8 cellular contexts compared by ENCODE assay signal in the genomic region with DNA sequence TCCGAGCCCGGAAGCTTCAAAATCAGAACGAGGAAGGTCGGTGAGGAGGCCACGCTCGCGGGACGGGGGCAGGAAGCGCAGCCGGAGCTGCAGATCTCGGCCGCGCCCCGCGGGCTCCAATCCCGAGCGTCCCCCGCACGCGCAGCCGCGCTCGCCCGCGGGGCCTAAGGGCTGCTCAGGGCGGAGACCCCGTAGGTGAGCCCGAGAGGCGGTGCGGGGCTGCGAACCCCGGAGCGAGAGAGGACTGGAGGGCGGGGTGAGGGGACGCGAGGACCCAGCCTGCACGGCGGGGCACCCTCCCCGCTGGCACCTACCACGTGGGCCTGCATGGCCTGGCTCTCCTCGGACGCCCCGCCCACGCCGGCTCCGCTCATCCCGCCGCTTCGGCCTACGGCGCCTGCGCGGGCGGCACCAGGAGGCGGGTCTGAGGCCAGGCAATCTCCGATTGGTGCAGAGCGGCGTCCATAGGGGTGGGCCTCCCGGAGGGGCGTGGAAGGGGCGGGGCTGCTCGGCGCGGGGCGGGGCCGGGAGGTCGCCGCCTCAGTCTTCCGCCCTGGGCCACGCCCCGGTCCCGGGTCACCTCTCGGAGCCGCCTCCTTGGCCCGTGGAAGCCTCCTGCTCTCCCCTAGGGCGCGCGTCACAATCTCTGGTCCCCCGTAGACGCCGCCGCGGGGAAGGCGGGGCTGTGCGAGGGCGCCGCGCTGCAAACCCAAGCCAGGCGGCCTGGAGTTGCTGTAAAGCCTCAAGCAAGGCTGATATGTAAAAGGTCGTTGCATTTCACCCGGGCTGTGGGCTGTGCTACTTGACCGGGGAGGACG. TPM values are rescaled to one million over a fixed set of nuclear protein-coding genes. Genes with fewer than 3 reads are reported as not detected.
DNase-seq lines count a peak whose midpoint lies in the region; ATAC-seq and TF ChIP-seq lines count a peak whose summit lies in the region.

No MANE protein-coding gene starts in this region.

- H3K36me3 ChIP-seq in PC-3 (ENCODE audit: low read depth, low read length), result peaks cover 4% of the 10 kb centered on the region; the same call in 1 of the 2 replicates
- H3K36me3 ChIP-seq in muscle layer of duodenum (ENCODE audit: control insufficient read depth in 1 of 2, insufficient read depth in 2 of 2, low read length in 2 of 2), result peaks cover 6% of the 10 kb centered on the region in 2 donors

- H3K4me1 ChIP-seq in PC-3 (ENCODE audit: insufficient read depth, low read length) (peaks cover 42% of the 10 kb centered on the region), muscle layer of duodenum (ENCODE audit: control insufficient read depth in 1 of 2, insufficient read depth in 2 of 2, low read length in 2 of 2) (peaks cover 5 to 10% of the 10 kb centered on the region in 2 donors)

- H3K9me3 ChIP-seq in PC-3 (ENCODE audit: low read length) (no peaks in the 10 kb centered on the region), muscle layer of duodenum (ENCODE audit: control insufficient read depth in 1 of 2, low read length in 2 of 2) (no peaks in the 10 kb centered on the region)

- ATAC-seq in GM21529 (IDR thresholded peaks at IDR 0.05; ENCODE audit: unreplicated experiment) (peak; percentile 88), PC-3 (peak; percentile 81), esophagus mucosa (peak; percentile 96)
- ATAC-seq in activated T-cell treated with anti-CD3 and anti-CD28 coated beads, Interleukin-2, amount 50 U/mL, for 4 hours, result peak; percentile 91 to 92

- H3K9me3 Mint-ChIP-seq in IgD-negative memory B cell, result peaks cover 0 to 2% (median 0%) of the 10 kb centered on the region in 3 donors
- H3K9me3 Mint-ChIP-seq in activated T-cell treated with anti-CD3 and anti-CD28 coated beads, Interleukin-2, amount 50 U/mL, for 4 hours, result no peaks in the 10 kb centered on the region

- peak overlapping the region; percentile 69 for H3K4me3 ChIP-seq in PC-3 (ENCODE audit: low read length)
- H3K4me3 ChIP-seq in muscle layer of duodenum (ENCODE audit: low read depth in 1 of 2, low read length in 2 of 2), result peak overlapping the region; percentile 42 to 81

- H3K36me3 Mint-ChIP-seq in IgD-negative memory B cell, result no peaks in the 10 kb centered on the region
- peaks cover 4% of the 10 kb centered on the region for H3K36me3 Mint-ChIP-seq in activated T-cell treated with anti-CD3 and anti-CD28 coated beads, Interleukin-2, amount 50 U/mL, for 4 hours (ENCODE audit: insufficient read depth)

- H3K9me2 ChIP-seq in PC-3 (replicated peaks; ENCODE audit: low read length), result no peaks in the 10 kb centered on the region

- peak overlapping the region; percentile 50 to 96 (median 82) for H3K4me3 Mint-ChIP-seq in IgD-negative memory B cell
- peak overlapping the region; percentile 86 for H3K4me3 Mint-ChIP-seq in activated T-cell treated with anti-CD3 and anti-CD28 coated beads, Interleukin-2, amount 50 U/mL, for 4 hours

- 0 out of 2 replicates have a peak, but pooled peaks cover 4% of the 10 kb centered on the region for H3K79me2 ChIP-seq in PC-3 (ENCODE audit: low read length)

- H4K20me1 ChIP-seq in PC-3 (ENCODE audit: low read length), result no peaks in the 10 kb centered on the region

- peak overlapping the region; percentile 91 for H3K4me2 ChIP-seq in PC-3 (ENCODE audit: low read length)

- DNase-seq in DMS114 treated with DMSO at 0.1 percent for 48 hours (lab: John Stamatoyannopoulos, UW; ENCODE audit: unreplicated experiment) (peak; percentile 83), PC-3 (peak; percentile 98)
- DNase-seq in activated T-cell treated with anti-CD3 and anti-CD28 coated beads, Interleukin-2, amount 50 U/mL, for 4 hours, result peak; percentile 96
- DNase-seq in stimulated activated CD8-positive, alpha-beta memory T cell treated with anti-CD3 and anti-CD28 coated beads, Interleukin-7, amount 100 ng/mL, for 24 hours (ENCODE audit: low read depth), result peak; percentile 93

- CTCF ChIA-PET in PC-3 (lab: Charles Lee), result interaction anchor here (0.6 kb wide), 1 partner anchor 24 kb away, joined by 3 read pairs; no protein-coding TSS in a partner anchor

- peaks cover 14 to 18% (median 15%) of the 10 kb centered on the region in 3 donors for H3K4me1 Mint-ChIP-seq in IgD-negative memory B cell
- peaks cover 40% of the 10 kb centered on the region for H3K4me1 Mint-ChIP-seq in activated T-cell treated with anti-CD3 and anti-CD28 coated beads, Interleukin-2, amount 50 U/mL, for 4 hours (ENCODE audit: low read depth)

- POLR2A ChIA-PET in PC-3 (lab: Charles Lee; ENCODE audit: unreplicated experiment), result no interaction called here

- no peaks in the 10 kb centered on the region for H3K27me3 Mint-ChIP-seq in IgD-negative memory B cell
- no peaks in the 10 kb centered on the region for H3K27me3 Mint-ChIP-seq in activated T-cell treated with anti-CD3 and anti-CD28 coated beads, Interleukin-2, amount 50 U/mL, for 4 hours (ENCODE audit: low read depth)

- no TSS peak for BruUV-seq in PC-3 (replicated peaks; lab: Mats Ljungman, UMichigan)

- no peaks in the 10 kb centered on the region for H3F3A ChIP-seq in PC-3 (ENCODE audit: low read length, unreplicated experiment)

- H3K27ac ChIP-seq in PC-3 (ENCODE audit: low read length), result peak overlapping the region; percentile 60
- peak overlapping the region; percentile 74 for H3K27ac ChIP-seq in muscle layer of duodenum (ENCODE audit: low read length)

- peak overlapping the region; percentile 79 for H2AFZ ChIP-seq in PC-3 (ENCODE audit: low read length)

- H3K27ac Mint-ChIP-seq in IgD-negative memory B cell, result peak overlapping the region; percentile 71 to 88 (median 82)

- TF ChIP-seq CTCF in PC-3 (conservative IDR thresholded peaks at IDR 0.05; ENCODE audit: low read depth, low read length), result no peak

- intact Hi-C loops in PC-3 (cut with micrococcal nuclease), result no loop called here

- H3K27me3 ChIP-seq in PC-3 (ENCODE audit: low read length), result no peaks in the 10 kb centered on the region
- no peaks in the 10 kb centered on the region for H3K27me3 ChIP-seq in muscle layer of duodenum (ENCODE audit: low read depth, low read length)

- H3K9ac ChIP-seq in PC-3 (ENCODE audit: low read length), result peak overlapping the region; percentile 88

RNA-seq across cellular contexts. Expression of a gene that starts 27.8 kb away (rescaled TPM):
- 2.1 TPM for polyA plus RNA-seq in IgD-negative memory B cell
- total RNA-seq in PC-3 (2014; rRNA removed) (30.6 and 38.5 TPM in 2 replicates), esophagus mucosa (152 TPM)
- 10 to 100 TPM; 12.1 to 26.2 (median 23.1) TPM for total RNA-seq in activated T-cell treated with anti-CD3 and anti-CD28 coated beads, Interleukin-2, amount 50 U/mL, for 4 hours

Comparison
In these comparisons a context has a peak if more than half of its experiments do, and no peak if none do; other contexts are left out.
1. Peak in every context shown above with its lines: DNase-seq, ATAC-seq, H3K4me3 ChIP-seq and H3K27ac ChIP-seq.